Comparison of ENCODE assay signal across 8 cellular contexts in the genomic region with DNA sequence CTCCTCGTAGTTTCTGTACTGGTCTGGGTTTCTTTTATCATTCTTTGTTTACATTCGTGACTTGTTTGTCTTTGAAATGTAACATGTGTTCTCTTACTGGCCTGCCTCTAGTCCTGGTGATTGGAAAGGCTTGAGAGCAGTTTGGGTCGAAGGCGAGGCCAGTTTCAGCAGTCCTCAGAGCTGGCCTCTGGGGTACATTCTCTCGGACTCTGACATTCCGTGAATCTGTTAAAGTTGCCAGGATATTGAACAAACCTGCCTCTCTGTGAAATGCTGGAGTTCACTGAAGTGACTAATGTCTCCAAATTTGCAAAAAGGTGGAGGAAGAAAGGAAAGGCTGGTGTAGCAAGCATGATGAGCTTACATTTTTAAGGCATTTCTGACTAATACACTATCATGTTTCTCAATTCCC. TPM values are rescaled to one million over a fixed set of nuclear protein-coding genes. Genes with fewer than 3 reads are reported as not detected.
DNase-seq lines count a peak whose midpoint lies in the region; ATAC-seq and TF ChIP-seq lines count a peak whose summit lies in the region.

No MANE protein-coding gene starts in this region.

- POLR2A ChIA-PET in CD4-positive, alpha-beta memory T cell (lab: Charles Lee; ENCODE audit: partially characterized antibody) = interaction anchor here (1.5 kb wide), 1 partner anchor 142 kb away, joined by 7 read pairs; no protein-coding TSS in a partner anchor
- POLR2A ChIA-PET in activated CD4-positive, alpha-beta memory T cell treated with anti-CD3 and anti-CD28 coated beads, Interleukin-2, amount 10 ng/mL, durations not matched to agents 7 days and 5 days (lab: Charles Lee) = interaction anchor here (0.6 kb wide), 1 partner anchor 309 kb away, joined by 3 read pairs; no protein-coding TSS in a partner anchor

- peaks cover 0 to 16% (median 6%) of the 10 kb centered on the region in 8 donors for H3K9me3 Mint-ChIP-seq in CD4-positive, alpha-beta memory T cell
- peaks cover 11% of the 10 kb centered on the region for H3K9me3 Mint-ChIP-seq in activated CD4-positive, alpha-beta memory T cell treated with anti-CD3 and anti-CD28 coated beads, Interleukin-2, amount 10 ng/mL, durations not matched to agents 7 days and 5 days

- H3K36me3 Mint-ChIP-seq in CD4-positive, alpha-beta memory T cell = peaks cover 5 to 13% of the 10 kb centered on the region in 2 donors
- peaks cover 20% of the 10 kb centered on the region for H3K36me3 Mint-ChIP-seq in activated CD4-positive, alpha-beta memory T cell treated with anti-CD3 and anti-CD28 coated beads, Interleukin-2, amount 10 ng/mL, durations not matched to agents 7 days and 5 days (ENCODE audit: low read depth)

- peak overlapping the region; percentile 55 to 74 for H3K4me3 ChIP-seq in CD4-positive, alpha-beta memory T cell (ENCODE audit: low read length in 2 of 2)
- H3K4me3 ChIP-seq in gastroesophageal sphincter (peak overlapping the region; percentile 95 to 100), neuronal stem cell (ENCODE audit: low read length in 2 of 2) (peak overlapping the region; percentile 91 to 93)

- no peak for DNase-seq in CD4-positive, alpha-beta memory T cell
- no peak for DNase-seq in activated CD4-positive, alpha-beta memory T cell treated with anti-CD3 and anti-CD28 coated beads, Interleukin-2, amount 10 ng/mL, durations not matched to agents 7 days and 5 days
- DNase-seq in neuronal stem cell (ENCODE audit: low spot score) (peak; percentile 15), NCI-H2171 treated with DMSO at 0.1 percent for 48 hours (lab: John Stamatoyannopoulos, UW) (no peak), NCI-H1930 (lab: John Stamatoyannopoulos, UW) (no peak)

- H3K4me3 Mint-ChIP-seq in CD4-positive, alpha-beta memory T cell = peak overlapping the region; percentile 72 to 93 (median 91)
- H3K4me3 Mint-ChIP-seq in activated CD4-positive, alpha-beta memory T cell treated with anti-CD3 and anti-CD28 coated beads, Interleukin-2, amount 10 ng/mL, durations not matched to agents 7 days and 5 days = peak overlapping the region; percentile 86

- H3K4me2 ChIP-seq in neuronal stem cell (ENCODE audit: insufficient read depth, low read length, poor library complexity, severe bottlenecking) = peak overlapping the region; percentile 89

- CTCF ChIA-PET in CD4-positive, alpha-beta memory T cell (lab: Charles Lee; ENCODE audit: partially characterized antibody) = interaction anchor here (2.4 kb wide), 1 partner anchor 56 kb away, joined by 7 read pairs; no protein-coding TSS in a partner anchor
- CTCF ChIA-PET in activated CD4-positive, alpha-beta memory T cell treated with anti-CD3 and anti-CD28 coated beads, Interleukin-2, amount 10 ng/mL, durations not matched to agents 7 days and 5 days (lab: Charles Lee) = no interaction called here

- peaks cover 0 to 7% of the 10 kb centered on the region in 2 donors for H3K27me3 Mint-ChIP-seq in CD4-positive, alpha-beta memory T cell
- no peaks in the 10 kb centered on the region for H3K27me3 Mint-ChIP-seq in activated CD4-positive, alpha-beta memory T cell treated with anti-CD3 and anti-CD28 coated beads, Interleukin-2, amount 10 ng/mL, durations not matched to agents 7 days and 5 days

- ATAC-seq in HG03432 (IDR thresholded peaks at IDR 0.05; ENCODE audit: unreplicated experiment) = peak; percentile 16
- peak; percentile 20 for ATAC-seq in gastroesophageal sphincter
- ATAC-seq in HG03196 (IDR thresholded peaks at IDR 0.05; ENCODE audit: unreplicated experiment) = no peak

- no peak overlapping the region for H2BK15ac ChIP-seq in neuronal stem cell (ENCODE audit: low read length)

- TF ChIP-seq EP300 in gastroesophageal sphincter (IDR thresholded peaks at IDR 0.05) = no peak

- H3K9ac ChIP-seq in neuronal stem cell (ENCODE audit: low read depth, low read length, poor library complexity) = no peak overlapping the region

- 0% methylated on average over 5 of the region's 6 CpGs for WGBS in gastroesophageal sphincter (ENCODE audit: low coverage in 1 of 2), 2 donors
- WGBS in neuronal stem cell (ENCODE audit: extremely low coverage in 2 of 2, insufficient read length in 2 of 2, insufficient replicate concordance in 1 of 2), 2 donors = no CpG with 5 or more reads among the region's 6 CpGs

- peak overlapping the region; percentile 87 for H2AFZ ChIP-seq in neuronal stem cell (ENCODE audit: low read length)

- peak overlapping the region in 6 of 7 donors; percentile 63 to 90 (median 78) for H3K27ac Mint-ChIP-seq in CD4-positive, alpha-beta memory T cell
- H3K27ac Mint-ChIP-seq in activated CD4-positive, alpha-beta memory T cell treated with anti-CD3 and anti-CD28 coated beads, Interleukin-2, amount 10 ng/mL, durations not matched to agents 7 days and 5 days = peak overlapping the region; percentile 57

- intact Hi-C loops in CD4-positive, alpha-beta memory T cell (cut with micrococcal nuclease) = loop anchor here (2.0 kb wide), 1 partner anchor 56 kb away; no protein-coding TSS in a partner anchor

- no peak overlapping the region for H2AK5ac ChIP-seq in neuronal stem cell (ENCODE audit: low read depth, low read length)

- TF ChIP-seq POLR2A in gastroesophageal sphincter (IDR thresholded peaks at IDR 0.05) = no peak

- no peak overlapping the region for H3K23ac ChIP-seq in neuronal stem cell (ENCODE audit: low read depth, low read length, poor library complexity)

- peaks cover 10 to 27% (median 17%) of the 10 kb centered on the region in 4 donors for H3K4me1 Mint-ChIP-seq in CD4-positive, alpha-beta memory T cell
- H3K4me1 Mint-ChIP-seq in activated CD4-positive, alpha-beta memory T cell treated with anti-CD3 and anti-CD28 coated beads, Interleukin-2, amount 10 ng/mL, durations not matched to agents 7 days and 5 days = peaks cover 22% of the 10 kb centered on the region

- H2BK120ac ChIP-seq in neuronal stem cell (ENCODE audit: low read depth, low read length) = no peak overlapping the region

- H3K14ac ChIP-seq in neuronal stem cell (ENCODE audit: low read length) = peak overlapping the region; percentile 98

- no peak overlapping the region for H2BK12ac ChIP-seq in neuronal stem cell (ENCODE audit: low read length)

- H3K9me3 ChIP-seq in CD4-positive, alpha-beta memory T cell (ENCODE audit: control insufficient read depth in 1 of 2, low read length in 2 of 2) = no peaks in the 10 kb centered on the region
- H3K9me3 ChIP-seq in gastroesophageal sphincter = peaks cover 0 to 22% (median 0%) of the 10 kb centered on the region in 3 donors
- H3K9me3 ChIP-seq in neuronal stem cell (replicated peaks in 1 of 2; ENCODE audit: control insufficient read depth in 2 of 2, insufficient read depth in 1 of 2, low read depth in 1 of 2, low read length in 2 of 2) = peaks cover 0 to 33% of the 10 kb centered on the region in 2 donors

- H3K27ac ChIP-seq in CD4-positive, alpha-beta memory T cell (ENCODE audit: low read depth, low read length) = peak overlapping the region; percentile 38
- peak overlapping the region; percentile 92 to 98 (median 96) for H3K27ac ChIP-seq in gastroesophageal sphincter
- H3K27ac ChIP-seq in neuronal stem cell (replicated peaks; ENCODE audit: low read length) = peak overlapping the region; percentile 90

- peak overlapping the region; percentile 97 for H2BK5ac ChIP-seq in neuronal stem cell (ENCODE audit: low read length)

- no peak overlapping the region for H4K91ac ChIP-seq in neuronal stem cell (ENCODE audit: low read depth, low read length, poor library complexity)

- no peaks in the 10 kb centered on the region for H3K36me3 ChIP-seq in CD4-positive, alpha-beta memory T cell (ENCODE audit: insufficient read depth, low read length)
- H3K36me3 ChIP-seq in gastroesophageal sphincter = no peaks in the 10 kb centered on the region
- peaks cover 0 to 32% of the 10 kb centered on the region in 2 donors for H3K36me3 ChIP-seq in neuronal stem cell (replicated peaks in 1 of 2; ENCODE audit: control insufficient read depth in 2 of 2, insufficient read depth in 2 of 2, low read length in 2 of 2)

- TF ChIP-seq CTCF in gastroesophageal sphincter (IDR thresholded peaks at IDR 0.05) = no peak

- no peaks in the 10 kb centered on the region for H3K27me3 ChIP-seq in CD4-positive, alpha-beta memory T cell (ENCODE audit: insufficient read depth, low read length)
- H3K27me3 ChIP-seq in gastroesophageal sphincter = no peaks in the 10 kb centered on the region
- no peaks in the 10 kb centered on the region for H3K27me3 ChIP-seq in neuronal stem cell (ENCODE audit: control insufficient read depth in 3 of 3, insufficient read depth in 3 of 3, low read depth in 1 of 3, low read length in 3 of 3)

- H3K18ac ChIP-seq in neuronal stem cell (ENCODE audit: low read length) = peak overlapping the region; percentile 97

- H4K8ac ChIP-seq in neuronal stem cell (ENCODE audit: low read depth, low read length) = no peak overlapping the region

- H3K79me1 ChIP-seq in neuronal stem cell (ENCODE audit: low read depth, low read length) = peaks cover 5% of the 10 kb centered on the region

- peaks cover 14% of the 10 kb centered on the region for H3K4me1 ChIP-seq in CD4-positive, alpha-beta memory T cell (ENCODE audit: insufficient read depth, low read length)
- H3K4me1 ChIP-seq in gastroesophageal sphincter (peaks cover 0 to 37% (median 9%) of the 10 kb centered on the region in 3 donors), neuronal stem cell (ENCODE audit: control insufficient read depth in 2 of 2, insufficient read depth in 1 of 2, low read depth in 1 of 2, low read length in 2 of 2) (peaks cover 0 to 14% of the 10 kb centered on the region in 2 donors)

- no peak overlapping the region for H3K4ac ChIP-seq in neuronal stem cell (ENCODE audit: low read length)

RNA-seq across cellular contexts. Expression of gene PLEKHA5, which starts 1.5 kb away (rescaled TPM):
- 10 to 100 TPM; 15.6 to 15.9 TPM for total RNA-seq in CD4-positive, alpha-beta memory T cell
- polyA plus RNA-seq in CD4-positive, alpha-beta memory T cell = 10 to 100 TPM in 1 of 2 donors, under 1 TPM in 1; 0.43 to 10.9 TPM
- 10 to 100 TPM; 13.5 to 15.2 TPM for total RNA-seq in activated CD4-positive, alpha-beta memory T cell treated with anti-CD3 and anti-CD28 coated beads, Interleukin-2, amount 10 ng/mL, durations not matched to agents 7 days and 5 days
- 100 to 1,000 TPM in 1 of 4 donors, 10 to 100 TPM in 3; 34.5 to 120 (median 60.0) TPM for total RNA-seq in gastroesophageal sphincter
- 38.1 TPM for polyA plus RNA-seq in neuronal stem cell (2013, experiment 1 of 2)
- 38.6 TPM for polyA plus RNA-seq in neuronal stem cell (2013, experiment 2 of 2)

Comparison
In these comparisons a context has a peak if more than half of its experiments do, and no peak if none do; other contexts are left out.
1. H3K27ac ChIP-seq: peak in every context shown above with its lines; median percentile 96 in gastroesophageal sphincter; 90 in neuronal stem cell; 38 in CD4-positive, alpha-beta memory T cell.